ENCODE assay signal across 8 cellular contexts in genomic region chr4:102827674-102828496, GRCh38. TPM values are rescaled to one million over a fixed set of nuclear protein-coding genes. Genes with fewer than 3 reads are reported as not detected.
DNase-seq lines count a peak whose midpoint lies in the region; ATAC-seq and TF ChIP-seq lines count a peak whose summit lies in the region.

No MANE protein-coding gene starts in this region.

- peak; percentile 82 for ATAC-seq in HG02870 (IDR thresholded peaks at IDR 0.05; ENCODE audit: unreplicated experiment)
- ATAC-seq in left cardiac atrium = peak; percentile 81 to 87
- peak; percentile 88 to 95 for ATAC-seq in upper lobe of left lung (ENCODE audit: low FRiP score in 2 of 2)

- TF ChIP-seq EP300 in upper lobe of left lung (IDR thresholded peaks at IDR 0.05) = peak in 1 of 4 donors; percentile 80

- intact Hi-C loops in left cardiac atrium (cut with DNase I) = loop anchor here in 1 of 2 donors (2.0 kb wide), 1 partner anchor 41 kb away; the partner anchor contains the start of gene CISD2
- intact Hi-C loops in posterior cingulate gyrus (cut with DNase I) = loop anchor here (1.0 to 5.0 kb wide), 4 partner anchors 41 to 326 kb away; partner anchors contain the start of genes BDH2 and NFKB1

- TF ChIP-seq CTCF in upper lobe of left lung (IDR thresholded peaks at IDR 0.05) = peak in 2 of 6 experiments; percentile 16 to 23

- DNase-seq in NCI-H146 (lab: John Stamatoyannopoulos, UW) (peak; percentile 94), T follicular helper cell (ENCODE audit: low read depth) (peak; percentile 99), amniotic stem cell (lab: John Stamatoyannopoulos, UW) (peak; percentile 100), left cardiac atrium (peak; percentile 100), posterior cingulate gyrus (peak; percentile 88 to 99 (median 95)), upper lobe of left lung (peak; percentile 95 to 99)

- no peaks in the 10 kb centered on the region for H3K27me3 ChIP-seq in upper lobe of left lung

- peak overlapping the region; percentile 98 to 100 (median 100) for H3K27ac ChIP-seq in upper lobe of left lung

- TF ChIP-seq POLR2A in GM15510 (IDR thresholded peaks at IDR 0.05; ENCODE audit: borderline replicate concordance, extremely low read depth, insufficient read length) (peak; percentile 75), upper lobe of left lung (IDR thresholded peaks at IDR 0.05) (peak in 3 of 4 donors; percentile 70 to 86 (median 79))

- peak overlapping the region; percentile 57 to 93 (median 81) for H3K4me3 ChIP-seq in upper lobe of left lung

- H3K9me3 ChIP-seq in upper lobe of left lung = no peaks in the 10 kb centered on the region

- WGBS in upper lobe of left lung, 2 donors = 0% methylated on average over 38 to 50 of the region's 50 CpGs

- peaks cover 18 to 32% (median 27%) of the 10 kb centered on the region in 4 donors for H3K4me1 ChIP-seq in upper lobe of left lung

- peaks cover 0 to 7% (median 0%) of the 10 kb centered on the region in 4 donors for H3K36me3 ChIP-seq in upper lobe of left lung

RNA-seq across cellular contexts. Expression of gene UBE2D3, which starts 0.5 kb away (rescaled TPM):
- total RNA-seq in left cardiac atrium = 100 to 1,000 TPM; 233 to 294 TPM
- 100 to 1,000 TPM; 215 to 376 (median 317) TPM for total RNA-seq in upper lobe of left lung

RNA-seq across cellular contexts. Expression of gene CISD2, which starts 40.9 kb away (rescaled TPM):
- total RNA-seq in left cardiac atrium = 10 to 100 TPM; 18.5 to 20.0 TPM
- 10 to 100 TPM in 4 of 6 donors, 1 to 10 TPM in 2; 1.3 to 30.3 (median 18.3) TPM for total RNA-seq in upper lobe of left lung

Comparison
In these comparisons a context has a peak if more than half of its experiments do, and no peak if none do; other contexts are left out.
1. Peak in every context shown above with its lines: DNase-seq, ATAC-seq, H3K4me3 ChIP-seq and H3K27ac ChIP-seq.